8 cellular contexts compared by ENCODE assay signal in the genomic region with DNA sequence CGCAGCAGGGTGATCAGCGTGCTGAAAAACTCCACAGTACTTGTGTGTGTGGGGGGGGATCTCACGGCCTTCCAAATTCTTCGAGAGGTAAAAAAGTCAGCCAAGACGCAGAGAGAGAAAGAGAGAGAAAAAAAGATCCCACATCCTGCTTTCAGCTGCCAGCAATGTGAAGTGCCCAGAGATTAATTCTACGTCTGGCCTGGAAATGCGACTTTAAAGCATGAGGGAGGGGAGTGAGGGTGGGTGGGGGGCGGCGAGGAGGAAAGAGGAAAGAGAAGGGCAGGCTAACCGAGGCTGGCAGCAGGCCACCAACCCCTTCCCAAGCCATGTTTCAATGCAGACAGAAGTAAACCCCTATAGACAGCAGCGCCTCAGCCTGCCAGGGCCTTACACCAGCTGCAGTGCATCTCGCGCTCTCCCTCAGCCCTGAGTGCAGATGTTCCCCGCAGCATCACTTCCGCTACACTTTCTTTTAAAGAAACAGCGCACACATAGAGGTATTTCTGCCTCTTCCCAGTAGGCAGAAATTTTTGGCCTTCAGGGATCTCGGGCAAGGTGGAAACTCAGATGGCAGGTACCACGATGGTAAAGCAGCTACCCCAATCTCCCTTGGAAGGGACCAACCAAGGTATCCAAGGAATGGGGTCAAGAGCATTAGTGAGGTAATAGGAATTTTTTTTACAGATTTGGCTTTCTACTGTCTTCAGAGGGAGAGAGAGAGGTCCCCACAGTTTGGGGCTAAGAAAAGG.
DNase-seq lines count a peak whose midpoint lies in the region; ATAC-seq, FAIRE-seq and TF ChIP-seq lines count a peak whose summit lies in the region.

No MANE protein-coding gene starts in this region.

- H3K9ac ChIP-seq in colonic mucosa (ENCODE audit: low read depth in 2 of 2, low read length in 2 of 2): peak overlapping the region in 1 of 2 donors; percentile 64
- no peak overlapping the region for H3K9ac ChIP-seq in mesendoderm (ENCODE audit: low read length)

- peaks cover 4% of the 10 kb centered on the region for H3K79me1 ChIP-seq in mesendoderm (ENCODE audit: low read length)

- no TSS peak for BruUV-seq in Calu3 (replicated peaks; lab: Mats Ljungman, UMichigan)

- H2BK15ac ChIP-seq in mesendoderm (replicated peaks; ENCODE audit: low read depth): no peak overlapping the region

- no peaks in the 10 kb centered on the region for H3K27me3 Mint-ChIP-seq in activated CD4-positive, alpha-beta T cell treated with anti-CD3 and anti-CD28 coated beads for 36 hours
- no peaks in the 10 kb centered on the region for H3K27me3 Mint-ChIP-seq in Calu3 (ENCODE audit: unreplicated experiment)

- CTCF ChIA-PET in A549 (lab: Yijun Ruan, JAX) (interaction anchor here (2.9 kb wide), 1 partner anchor 158 kb away, joined by 10 read pairs; no protein-coding TSS in a partner anchor), Calu3 (lab: Charles Lee) (no interaction called here)
- CTCF ChIA-PET in activated CD4-positive, alpha-beta T cell treated with anti-CD3 and anti-CD28 coated beads for 36 hours (lab: Charles Lee): interaction anchor here (0.9 to 4.0 kb wide), 5 partner anchors 8 to 125 kb away, joined by 3 to 21 read pairs (median 3); no protein-coding TSS in a partner anchor

- ATAC-seq in A549: peak; percentile 20 to 48; a peak in 2 of 6 replicates
- peak; percentile 72 for ATAC-seq in HG03439 (IDR thresholded peaks at IDR 0.05; ENCODE audit: unreplicated experiment)
- ATAC-seq in activated CD4-positive, alpha-beta T cell treated with anti-CD3 and anti-CD28 coated beads for 36 hours: peak; percentile 97

- H3K23ac ChIP-seq in mesendoderm (ENCODE audit: low read length): no peak overlapping the region

- H3K27ac Mint-ChIP-seq in activated CD4-positive, alpha-beta T cell treated with anti-CD3 and anti-CD28 coated beads for 36 hours: peak overlapping the region; percentile 96
- H3K27ac Mint-ChIP-seq in Calu3 (ENCODE audit: unreplicated experiment): no peak overlapping the region

- peaks cover 9% of the 10 kb centered on the region for H3K36me3 Mint-ChIP-seq in activated CD4-positive, alpha-beta T cell treated with anti-CD3 and anti-CD28 coated beads for 36 hours (ENCODE audit: low read depth)
- H3K36me3 Mint-ChIP-seq in Calu3 (ENCODE audit: insufficient read depth, unreplicated experiment): peaks cover 4% of the 10 kb centered on the region

- H3K79me2 ChIP-seq in mesendoderm (ENCODE audit: control insufficient read depth, insufficient read depth, low read length): no peaks in the 10 kb centered on the region

- no peak overlapping the region for H3K18ac ChIP-seq in mesendoderm (ENCODE audit: low read length)

- no peak for FAIRE-seq in A549 (lab: Jason Lieb, UNC)

- H3K4me1 ChIP-seq in A549: no peaks in the 10 kb centered on the region
- no peaks in the 10 kb centered on the region for H3K4me1 ChIP-seq in colonic mucosa
- H3K4me1 ChIP-seq in mesendoderm (ENCODE audit: control insufficient read depth, low read depth, low read length): no peaks in the 10 kb centered on the region

- H2BK120ac ChIP-seq in mesendoderm (ENCODE audit: low read depth, low read length): no peak overlapping the region

- no peaks in the 10 kb centered on the region for H3K27me3 ChIP-seq in colonic mucosa
- H3K27me3 ChIP-seq in mesendoderm (ENCODE audit: insufficient read depth, low read length, poor library complexity): no peaks in the 10 kb centered on the region

- DNase-seq in A549 (ENCODE audit: low read depth in 1 of 2, low spot score in 1 of 2) (no peak), GM19238 (ENCODE audit: insufficient read length, low spot score) (peak; percentile 75), colonic mucosa (peak; percentile 57), mesendoderm (peak; percentile 61), Calu3 (no peak)
- peak; percentile 85 for DNase-seq in activated CD4-positive, alpha-beta T cell treated with anti-CD3 and anti-CD28 coated beads for 36 hours
- peak; percentile 35 for DNase-seq in stimulated activated CD8-positive, alpha-beta memory T cell treated with anti-CD3 and anti-CD28 coated beads, Interleukin-7, amount 100 ng/mL, for 24 hours (ENCODE audit: low read depth)

- TF ChIP-seq POLR2A in A549 (IDR thresholded peaks at IDR 0.05; ENCODE audit: low read length): no peak

- H3K4me2 ChIP-seq in A549 (no peak overlapping the region), mesendoderm (ENCODE audit: low read length) (no peak overlapping the region)

- POLR2A ChIA-PET in A549 (lab: Yijun Ruan, JAX): no interaction called here
- POLR2A ChIA-PET in activated CD4-positive, alpha-beta T cell treated with anti-CD3 and anti-CD28 coated beads for 36 hours (lab: Charles Lee): interaction anchor here (0.6 to 1.2 kb wide), 2 partner anchors 13 to 20 kb away, joined by 3 read pairs; no protein-coding TSS in a partner anchor

- no peak overlapping the region for H2AK5ac ChIP-seq in mesendoderm (ENCODE audit: low read length)

- H3K9me3 Mint-ChIP-seq in activated CD4-positive, alpha-beta T cell treated with anti-CD3 and anti-CD28 coated beads for 36 hours (ENCODE audit: low read depth): no peaks in the 10 kb centered on the region
- H3K9me3 Mint-ChIP-seq in Calu3 (ENCODE audit: low read depth, unreplicated experiment): no peaks in the 10 kb centered on the region

- H3K9me3 ChIP-seq in A549: no peaks in the 10 kb centered on the region
- no peaks in the 10 kb centered on the region for H3K9me3 ChIP-seq in colonic mucosa

- H3K56ac ChIP-seq in mesendoderm (ENCODE audit: low read length): no peak overlapping the region

- no peak overlapping the region for H3K4me3 ChIP-seq in A549
- no peak overlapping the region for H3K4me3 ChIP-seq in colonic mucosa
- H3K4me3 ChIP-seq in mesendoderm (ENCODE audit: low read length): no peak overlapping the region

- no peak overlapping the region for H4K5ac ChIP-seq in mesendoderm (ENCODE audit: low read length)

- no peak overlapping the region for H3K4ac ChIP-seq in mesendoderm (ENCODE audit: low read depth, low read length)

- TF ChIP-seq EP300 in A549 (IDR thresholded peaks at IDR 0.05): no peak

- intact Hi-C loops in activated CD4-positive, alpha-beta T cell treated with anti-CD3 and anti-CD28 coated beads for 36 hours (cut with DNase I, micrococcal nuclease): loop anchor here (2.0 kb wide), 2 partner anchors 21 to 25 kb away; no protein-coding TSS in a partner anchor
- intact Hi-C loops in colonic mucosa (cut with DNase I): no loop called here
- intact Hi-C loops in Calu3 (cut with micrococcal nuclease; ENCODE audit: unreplicated experiment): no loop called here

- TF ChIP-seq RAD21 in A549 (conservative IDR thresholded peaks at IDR 0.05 in 1 of 2, IDR thresholded peaks at IDR 0.05 in 1 of 2): no peak

- 88% methylated on average over 18 of the region's 18 CpGs for WGBS in A549 (ENCODE audit: missing lambda C conversion rate)
- no CpG with 5 or more reads among the region's 18 CpGs for WGBS in mesendoderm (ENCODE audit: extremely low coverage, insufficient coverage, low lambda C conversion rate)

- H3K4me3 Mint-ChIP-seq in activated CD4-positive, alpha-beta T cell treated with anti-CD3 and anti-CD28 coated beads for 36 hours: peak overlapping the region; percentile 74
- H3K4me3 Mint-ChIP-seq in Calu3 (ENCODE audit: low read depth, unreplicated experiment): no peak overlapping the region

- no peak overlapping the region for H3K27ac ChIP-seq in A549
- peak overlapping the region; percentile 73 for H3K27ac ChIP-seq in colonic mucosa
- H3K27ac ChIP-seq in mesendoderm (ENCODE audit: low read depth, low read length): no peak overlapping the region

- no peak overlapping the region for H4K8ac ChIP-seq in mesendoderm (ENCODE audit: low read depth, low read length)

- H3K36me3 ChIP-seq in colonic mucosa (no peaks in the 10 kb centered on the region), mesendoderm (ENCODE audit: control insufficient read depth, insufficient read depth, low read length) (no peaks in the 10 kb centered on the region)

- H3K4me1 Mint-ChIP-seq in activated CD4-positive, alpha-beta T cell treated with anti-CD3 and anti-CD28 coated beads for 36 hours: peaks cover 58% of the 10 kb centered on the region
- peaks cover 13% of the 10 kb centered on the region for H3K4me1 Mint-ChIP-seq in Calu3 (ENCODE audit: low read depth, unreplicated experiment)

- no peak for TF ChIP-seq CTCF in A549 (IDR thresholded peaks at IDR 0.05)
- TF ChIP-seq CTCF in colonic mucosa (IDR thresholded peaks at IDR 0.05): no peak
- TF ChIP-seq CTCF in Calu3 (IDR thresholded peaks at IDR 0.05; ENCODE audit: unreplicated experiment): no peak

- no peak overlapping the region for H2BK5ac ChIP-seq in mesendoderm (ENCODE audit: low read length)

TF ChIP-seq in A549, 52 proteins besides CTCF, POLR2A, EP300 and RAD21:
- TF ChIP-seq, protein P1, sequence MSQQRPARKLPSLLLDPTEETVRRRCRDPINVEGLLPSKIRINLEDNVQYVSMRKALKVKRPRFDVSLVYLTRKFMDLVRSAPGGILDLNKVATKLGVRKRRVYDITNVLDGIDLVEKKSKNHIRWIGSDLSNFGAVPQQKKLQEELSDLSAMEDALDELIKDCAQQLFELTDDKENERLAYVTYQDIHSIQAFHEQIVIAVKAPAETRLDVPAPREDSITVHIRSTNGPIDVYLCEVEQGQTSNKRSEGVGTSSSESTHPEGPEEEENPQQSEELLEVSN (IDR thresholded peaks at IDR 0.05; ENCODE audit: borderline replicate concordance, low read depth): no peak
- no peak for TF ChIP-seq MAFK (IDR thresholded peaks at IDR 0.05; ENCODE audit: partially characterized antibody)

Comparison
In these comparisons a context has a peak if more than half of its experiments do, and no peak if none do; other contexts are left out.
1. ATAC-seq: peak in every context shown above with its lines; median percentile 97 in activated CD4-positive, alpha-beta T cell treated with anti-CD3 and anti-CD28 coated beads for 36 hours; 72 in HG03439; 34 in A549.
2. DNase-seq: peak in GM19238 (single experiment), activated CD4-positive, alpha-beta T cell treated with anti-CD3 and anti-CD28 coated beads for 36 hours (single experiment), colonic mucosa (single experiment), mesendoderm (single experiment) and stimulated activated CD8-positive, alpha-beta memory T cell treated with anti-CD3 and anti-CD28 coated beads, Interleukin-7, amount 100 ng/mL, for 24 hours (single experiment); none in A549 (0 of 2) and Calu3 (single experiment).
3. intact Hi-C loops: an anchor here in activated CD4-positive, alpha-beta T cell treated with anti-CD3 and anti-CD28 coated beads for 36 hours (2.0 kb wide); none called in colonic mucosa and Calu3.